Comparison of ENCODE assay signal across 8 cellular contexts in the genomic region with DNA sequence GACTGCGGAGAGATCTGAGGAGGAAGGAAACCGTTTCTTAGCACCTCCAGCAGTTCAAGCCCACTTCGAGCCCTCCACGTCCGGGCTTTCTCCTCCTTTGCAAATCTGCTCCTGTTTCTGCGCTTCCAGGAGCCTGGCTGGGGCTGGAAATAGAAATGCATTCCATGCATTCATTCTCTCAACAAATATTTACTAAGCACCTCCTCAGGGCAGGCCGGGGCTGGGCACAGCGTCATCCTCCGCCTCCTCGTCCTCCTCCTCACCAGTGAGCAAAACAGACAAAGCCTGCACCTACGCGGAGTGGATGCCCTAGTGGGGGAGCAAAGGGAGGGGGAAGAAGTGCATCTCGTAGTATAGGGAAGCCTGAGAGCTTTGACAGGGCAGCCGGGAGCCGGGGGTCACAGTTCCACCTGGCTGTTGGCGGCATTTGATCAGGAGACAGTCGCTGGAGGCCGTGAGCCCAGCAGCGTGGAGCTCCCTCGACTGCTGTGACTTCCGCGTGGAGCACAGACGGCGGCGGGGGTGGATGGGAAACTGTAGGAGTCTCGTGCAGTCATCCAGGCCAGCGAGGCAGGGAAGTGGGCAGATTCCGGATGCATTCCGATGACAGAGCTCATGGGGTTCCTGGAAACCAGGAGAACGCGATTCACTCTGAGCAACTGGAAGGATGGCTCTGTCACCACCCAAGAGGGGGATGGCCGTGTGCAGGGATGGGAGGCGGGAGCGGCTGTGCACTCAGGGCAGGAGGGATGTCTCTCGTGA.
DNase-seq lines count a peak whose midpoint lies in the region; ATAC-seq and TF ChIP-seq lines count a peak whose summit lies in the region.

No MANE protein-coding gene starts in this region.

- H3K4me3 ChIP-seq in gastroesophageal sphincter (peak overlapping the region in 1 of 2 donors; percentile 23), A673 (ENCODE audit: low read depth, low read length, poor library complexity, severe bottlenecking) (no peak overlapping the region)

- intact Hi-C loops in A673 (cut with micrococcal nuclease; ENCODE audit: unreplicated experiment), result no loop called here

- H3K4me1 ChIP-seq in gastroesophageal sphincter (peaks cover 0 to 21% (median 11%) of the 10 kb centered on the region in 3 donors), A673 (ENCODE audit: insufficient read depth, low read length, poor library complexity, severe bottlenecking) (no peaks in the 10 kb centered on the region)

- TF ChIP-seq POLR2A in gastroesophageal sphincter (IDR thresholded peaks at IDR 0.05), result no peak

- POLR2A ChIA-PET in A673 (lab: Charles Lee; ENCODE audit: low non-redundant PET), result no interaction called here

- TF ChIP-seq CTCF in gastroesophageal sphincter (IDR thresholded peaks at IDR 0.05) (no peak), A673 (conservative IDR thresholded peaks at IDR 0.05; ENCODE audit: low read depth, low read length) (no peak)

- H3K27ac ChIP-seq in gastroesophageal sphincter (peak overlapping the region in 2 of 4 donors; percentile 38 to 63), A673 (ENCODE audit: low read depth, low read length, poor library complexity, severe bottlenecking) (no peak overlapping the region)

- no peak for TF ChIP-seq EP300 in gastroesophageal sphincter (IDR thresholded peaks at IDR 0.05)

- CTCF ChIA-PET in A673 (lab: Charles Lee), result no interaction called here

- no peaks in the 10 kb centered on the region for H3K27me3 ChIP-seq in gastroesophageal sphincter
- H3K27me3 ChIP-seq in A673 (replicated peaks; ENCODE audit: insufficient read depth, low read depth, low read length, poor library complexity), result no peaks in the 10 kb centered on the region

- peak; percentile 96 for DNase-seq in ELR (ENCODE audit: low read depth)
- DNase-seq in RPMI7951 (ENCODE audit: low read depth), result peak; percentile 68
- DNase-seq in renal cortical epithelial cell (ENCODE audit: low read depth), result peak; percentile 80
- DNase-seq in NCI-H524 treated with DMSO at 0.1 percent for 48 hours (lab: John Stamatoyannopoulos, UW), result no peak
- DNase-seq in A673 (ENCODE audit: low spot score), result no peak

- BruUV-seq in A673 (replicated peaks; lab: Mats Ljungman, UMichigan), result no TSS peak

- no peaks in the 10 kb centered on the region for H3K9me3 ChIP-seq in gastroesophageal sphincter
- H3K9me3 ChIP-seq in A673 (ENCODE audit: low read depth, low read length, poor library complexity, severe bottlenecking), result no peaks in the 10 kb centered on the region

- H3K36me3 ChIP-seq in gastroesophageal sphincter (no peaks in the 10 kb centered on the region), A673 (ENCODE audit: insufficient read depth, low read length, poor library complexity, severe bottlenecking) (no peaks in the 10 kb centered on the region)

- ATAC-seq in gastroesophageal sphincter (peak; percentile 59), HG03342 (IDR thresholded peaks at IDR 0.05; ENCODE audit: unreplicated experiment) (no peak), HG03521 (IDR thresholded peaks at IDR 0.05; ENCODE audit: unreplicated experiment) (no peak)

- WGBS in gastroesophageal sphincter (ENCODE audit: low coverage in 1 of 2), 2 donors, result 31% methylated on average over 12 to 14 of the region's 35 CpGs

Comparison
In these comparisons a context has a peak if more than half of its experiments do, and no peak if none do; other contexts are left out.
1. DNase-seq: peak in ELR (single experiment), RPMI7951 (single experiment) and renal cortical epithelial cell (single experiment); none in NCI-H524 treated with DMSO at 0.1 percent for 48 hours (single experiment) and A673 (single experiment).